Comparison of ENCODE assay signal across 10 cellular contexts in genomic region chr9:7298123-7298522, GRCh38.
DNase-seq lines count a peak whose midpoint lies in the region; ATAC-seq and TF ChIP-seq lines count a peak whose summit lies in the region.
"Had no signal": no experiment of that assay in that cellular context is flagged by ENCODE, and none has a peak within 500 bp of the region (broad histone marks: within the 10 kb centered on the region; RNA-seq: fewer than 3 reads in every experiment).

No MANE protein-coding gene starts in this region.

- ATAC-seq in GM18502 (IDR thresholded peaks at IDR 0.05; ENCODE audit: poor library complexity, unreplicated experiment) (peak; percentile 99), GM19438 (IDR thresholded peaks at IDR 0.05; ENCODE audit: low read depth, unreplicated experiment) (peak; percentile 94), HG03103 (IDR thresholded peaks at IDR 0.05; ENCODE audit: low read depth, unreplicated experiment) (peak; percentile 98)

- no peak for TF ChIP-seq EP300 in stomach (IDR thresholded peaks at IDR 0.05)

- H3K27ac ChIP-seq in stomach = no peak overlapping the region

- DNase-seq in astrocyte of the hippocampus (ENCODE audit: low read depth, low spot score) (peak; percentile 5), HPDE6-E6E7 (ENCODE audit: extremely low spot score) (no peak), hepatic stellate cell (ENCODE audit: low spot score) (no peak), stomach (no peak)
- no peak for DNase-seq in stimulated activated naive CD4-positive, alpha-beta T cell (lab: John Stamatoyannopoulos, UW)
- DNase-seq: activated B cell treated with CpG ODN at 0.5 μM for 24 hours, MG63 had no signal

- WGBS in stomach, 5 donors = 47 to 62% (median 61%) methylated on average over 3 of the region's 3 CpGs

- no peaks in the 10 kb centered on the region for H3K36me3 ChIP-seq in stomach
- H3K36me3 ChIP-seq: MG63 had no signal

- H3K4me3 ChIP-seq in stomach = no peak overlapping the region
- H3K4me3 ChIP-seq: MG63 had no signal

- no peaks in the 10 kb centered on the region for H3K9me3 ChIP-seq in stomach
- H3K9me3 ChIP-seq: MG63 had no signal

- TF ChIP-seq CTCF in stomach (IDR thresholded peaks at IDR 0.05) = no peak

- no peaks in the 10 kb centered on the region for H3K4me1 ChIP-seq in stomach

- H3K27me3 ChIP-seq in stomach = no peaks in the 10 kb centered on the region
- H3K27me3 ChIP-seq: MG63 had no signal

- intact Hi-C loops in stomach (cut with DNase I; ENCODE audit: low total_unique reads) = no loop called here

- TF ChIP-seq POLR2A in stomach (IDR thresholded peaks at IDR 0.05) = no peak
